Comparison of ENCODE assay signal across 8 cellular contexts in genomic region chr1:72623299-72623708, GRCh38.
DNase-seq lines count a peak whose midpoint lies in the region; TF ChIP-seq lines count a peak whose summit lies in the region.

No MANE protein-coding gene starts in this region.

- CTCF ChIA-PET in RWPE1 (lab: Yijun Ruan, JAX) = interaction anchor here (0.7 to 0.8 kb wide), 4 partner anchors 12 to 1230 kb away, joined by 3 to 4 read pairs (median 4); no protein-coding TSS in a partner anchor

- H3K4me1 Mint-ChIP-seq in nephron = no peaks in the 10 kb centered on the region

- H3K27ac ChIP-seq in RWPE1 (no peak overlapping the region), esophagus squamous epithelium (no peak overlapping the region)

- TF ChIP-seq CTCF in GM12865 (IDR thresholded peaks at IDR 0.05; ENCODE audit: insufficient read depth, low read depth, low read length, missing control alignments) (peak; percentile 61), LNCAP (IDR thresholded peaks at IDR 0.05) (peak; percentile 70), RWPE1 (conservative IDR thresholded peaks at IDR 0.05; ENCODE audit: low read depth) (peak; percentile 55), esophagus squamous epithelium (IDR thresholded peaks at IDR 0.05) (peak in 4 of 6 experiments; percentile 13 to 34 (median 25)), nephron (IDR thresholded peaks at IDR 0.05; ENCODE audit: unreplicated experiment in 3 of 3) (peak; percentile 55 to 70 (median 55))

- H3K4me3 Mint-ChIP-seq in nephron = peak overlapping the region; percentile 0 to 47 (median 22)

- POLR2A ChIA-PET in RWPE1 (lab: Yijun Ruan, JAX; ENCODE audit: low non-redundant PET) = no interaction called here

- no peak for TF ChIP-seq POLR2A in esophagus squamous epithelium (IDR thresholded peaks at IDR 0.05)

- H3K4me3 ChIP-seq in GM12865 (ENCODE audit: low read depth, low read length) (no peak overlapping the region), esophagus squamous epithelium (peak overlapping the region in 1 of 4 donors; percentile 57)

- H3K9me3 ChIP-seq in esophagus squamous epithelium = no peaks in the 10 kb centered on the region

- H3K4me1 ChIP-seq in esophagus squamous epithelium = no peaks in the 10 kb centered on the region

- no peaks in the 10 kb centered on the region for H3K27me3 Mint-ChIP-seq in nephron (ENCODE audit: low read depth)

- 14 to 24% methylated on average over 4 of the region's 4 CpGs for WGBS in esophagus squamous epithelium, 2 donors

- intact Hi-C loops in esophagus squamous epithelium (cut with DNase I) = no loop called here

- peak; percentile 56 for DNase-seq in GM12865 (ENCODE audit: low read depth)
- DNase-seq in HCEC 1CT = peak; percentile 67
- peak; percentile 4 for DNase-seq in RWPE1 (ENCODE audit: low spot score)
- DNase-seq in esophagus squamous epithelium (lab: John Stamatoyannopoulos, UW) = no peak
- no peak for DNase-seq in stimulated activated CD4-positive, alpha-beta T cell treated with anti-CD3 and anti-CD28 coated beads, Interleukin-4, amount 100 ng/mL, for 4 hours
- no peak for DNase-seq in activated CD4-positive, CD25-positive, alpha-beta regulatory T cell (lab: John Stamatoyannopoulos, UW)

- H3K27ac Mint-ChIP-seq in nephron = no peak overlapping the region

- no peaks in the 10 kb centered on the region for H3K36me3 ChIP-seq in esophagus squamous epithelium

- H3K9me3 Mint-ChIP-seq in nephron = no peaks in the 10 kb centered on the region

- no peaks in the 10 kb centered on the region for H3K27me3 ChIP-seq in esophagus squamous epithelium

- H3K36me3 Mint-ChIP-seq in nephron (ENCODE audit: low read depth) = no peaks in the 10 kb centered on the region

Comparison
In these comparisons a context has a peak if more than half of its experiments do, and no peak if none do; other contexts are left out.
1. DNase-seq: peak in GM12865 (single experiment), HCEC 1CT (single experiment) and RWPE1 (single experiment); none in esophagus squamous epithelium (single experiment), stimulated activated CD4-positive, alpha-beta T cell treated with anti-CD3 and anti-CD28 coated beads, Interleukin-4, amount 100 ng/mL, for 4 hours (0 of 2) and activated CD4-positive, CD25-positive, alpha-beta regulatory T cell (0 of 4).
2. Peak in every context shown above with its lines, with median percentiles within 50 percentile points of each other: CTCF ChIP-seq.